Comparison of ENCODE assay signal across 1 cellular context in the genomic region with DNA sequence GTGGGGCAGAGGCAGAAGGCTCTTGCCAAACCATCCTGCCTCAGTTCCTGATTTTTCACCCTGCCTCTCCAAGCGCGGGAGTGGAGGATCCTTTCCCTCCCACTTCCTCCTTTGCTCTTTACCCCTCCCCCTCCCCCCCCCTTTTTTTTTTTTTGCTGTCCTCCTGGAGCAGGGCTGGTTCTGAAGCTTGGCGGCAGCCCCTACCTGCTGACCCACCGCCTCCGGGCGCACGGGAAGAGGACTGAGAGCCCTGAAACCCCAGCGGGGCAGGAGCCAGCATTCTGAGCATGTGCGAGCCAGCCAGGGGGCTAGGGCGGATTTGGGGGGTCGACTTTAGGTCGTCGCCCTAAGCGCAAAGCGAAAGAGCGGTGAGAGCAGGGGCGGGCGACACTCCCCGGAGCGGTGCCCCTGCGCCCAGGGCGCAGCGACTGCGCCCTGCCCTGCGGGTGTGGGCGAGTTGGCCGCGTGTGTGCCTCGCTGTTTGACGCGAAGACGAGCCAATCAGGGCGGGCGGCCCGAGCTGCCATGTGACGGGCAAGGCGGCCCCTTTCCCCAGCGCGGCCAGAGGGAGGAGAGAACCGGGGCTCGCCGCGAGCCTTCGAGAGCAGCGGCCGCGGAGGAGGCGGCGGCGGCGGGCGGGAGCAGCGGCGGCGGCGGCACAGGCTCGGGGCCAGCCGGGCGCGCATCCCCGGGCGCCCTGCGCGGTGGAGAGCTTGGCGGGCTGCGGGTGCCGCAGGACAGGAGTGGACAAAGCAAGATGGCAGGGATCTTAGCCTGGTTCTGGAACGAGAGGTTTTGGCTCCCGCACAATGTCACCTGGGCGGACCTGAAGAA.
TF ChIP-seq lines count a peak whose summit lies in the region.

A gene with protein sequence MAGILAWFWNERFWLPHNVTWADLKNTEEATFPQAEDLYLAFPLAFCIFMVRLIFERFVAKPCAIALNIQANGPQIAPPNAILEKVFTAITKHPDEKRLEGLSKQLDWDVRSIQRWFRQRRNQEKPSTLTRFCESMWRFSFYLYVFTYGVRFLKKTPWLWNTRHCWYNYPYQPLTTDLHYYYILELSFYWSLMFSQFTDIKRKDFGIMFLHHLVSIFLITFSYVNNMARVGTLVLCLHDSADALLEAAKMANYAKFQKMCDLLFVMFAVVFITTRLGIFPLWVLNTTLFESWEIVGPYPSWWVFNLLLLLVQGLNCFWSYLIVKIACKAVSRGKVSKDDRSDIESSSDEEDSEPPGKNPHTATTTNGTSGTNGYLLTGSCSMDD (plus strand): TSS at position 581 of the 834 bp plus-strand sequence. CDS start 177 bp downstream, at position 758.

TF ChIP-seq in H1, 55 proteins besides CTCF, POLR2A, EP300 and RAD21 (continued from another document):
- no peak for TF ChIP-seq EZH2 (IDR thresholded peaks at IDR 0.05; ENCODE audit: low read depth, low read length, severe bottlenecking)
